ENCODE assay signal across 20 cellular contexts in genomic region chr3:54761661-54762060, GRCh38.
"Had no signal": no experiment of that assay in that cellular context is flagged by ENCODE, and none has a peak within 500 bp of the region (broad histone marks: within the 10 kb centered on the region; RNA-seq: fewer than 3 reads in every experiment).

No MANE protein-coding gene starts in this region.

- H3K4me3 ChIP-seq: MG63 had no signal

- H3K27me3 ChIP-seq: MG63 had no signal

- H3K9me3 ChIP-seq: MG63, SK-N-SH had no signal

- H3K36me3 ChIP-seq: MG63 had no signal

- H3K9ac ChIP-seq: SK-N-SH had no signal

- DNase-seq: Karpas-422, KG1, MG63, NCI-H1092, NCI-H1105 treated with DMSO at 0.1 percent for 48 hours, NCI-H1417 treated with DMSO at 0.1 percent for 48 hours, NCI-H146, NCI-H1694 treated with DMSO at 0.1 percent for 48 hours, NCI-H1930, NCI-H2081 treated with DMSO at 0.1 percent for 48 hours, NCI-H2171, NCI-H226, NCI-H446, NCI-H510A, NCI-H524 treated with DMSO at 0.1 percent for 48 hours, NCI-H69, NCI-H774, SHP77, SK-N-SH, SW 1271 had no signal
